1 cellular context compared by ENCODE assay signal in genomic region chr10:119656760-119657159, GRCh38.
TF ChIP-seq lines count a peak whose summit lies in the region.

No MANE protein-coding gene starts in this region.

TF ChIP-seq in IMR-90, 13 proteins besides CTCF, POLR2A, EP300 and RAD21:
- TF ChIP-seq ELK1 (IDR thresholded peaks at IDR 0.05; ENCODE audit: borderline replicate concordance, low read depth, low read length) (no peak), USF2 (IDR thresholded peaks at IDR 0.05; ENCODE audit: low read depth, low read length) (no peak), CHD1 (IDR thresholded peaks at IDR 0.05; ENCODE audit: low read depth, low read length) (no peak), MXI1 (IDR thresholded peaks at IDR 0.05; ENCODE audit: borderline replicate concordance, low read depth, low read length) (no peak), NFE2L2 (IDR thresholded peaks at IDR 0.05; ENCODE audit: low read depth, low read length) (no peak), MAZ (IDR thresholded peaks at IDR 0.05; ENCODE audit: borderline replicate concordance, low read depth, low read length) (no peak), RFX5 (IDR thresholded peaks at IDR 0.05; ENCODE audit: low read depth, low read length) (no peak), BHLHE40 (IDR thresholded peaks at IDR 0.05; ENCODE audit: low read depth, low read length) (no peak), CEBPB (IDR thresholded peaks at IDR 0.05; ENCODE audit: low read depth, low read length) (no peak), SMC3 (IDR thresholded peaks at IDR 0.05; ENCODE audit: low read depth, low read length) (no peak), MAFK (IDR thresholded peaks at IDR 0.05; ENCODE audit: low read depth, low read length) (no peak), FOS (IDR thresholded peaks at IDR 0.05; ENCODE audit: low read depth, low read length) (no peak), RCOR1 (IDR thresholded peaks at IDR 0.05; ENCODE audit: insufficient replicate concordance, low read length) (no peak)
